Comparison of ENCODE assay signal across 8 cellular contexts in genomic region chr1:1021010-1021845, GRCh38. TPM values are rescaled to one million over a fixed set of nuclear protein-coding genes. Genes with fewer than 3 reads are reported as not detected.
A peak's percentile ranks its signal among the peaks of the same experiment; 100 is the strongest.
DNase-seq lines count a peak whose midpoint lies in the region; ATAC-seq and TF ChIP-seq lines count a peak whose summit lies in the region.

No MANE protein-coding gene starts in this region.

- CTCF ChIA-PET in activated CD4-positive, alpha-beta T cell treated with anti-CD3 and anti-CD28 coated beads for 36 hours (lab: Charles Lee) = interaction anchor here (1.1 kb wide), 1 partner anchor 24 kb away, joined by 4 read pairs; no protein-coding TSS in a partner anchor

- TF ChIP-seq CTCF in endothelial cell (IDR thresholded peaks at IDR 0.05; ENCODE audit: unreplicated experiment) = no peak

- H3K4me1 Mint-ChIP-seq in activated CD4-positive, alpha-beta T cell treated with anti-CD3 and anti-CD28 coated beads for 36 hours = peaks cover 13% of the 10 kb centered on the region
- H3K4me1 Mint-ChIP-seq in endothelial cell (ENCODE audit: unreplicated experiment) = peaks cover 21% of the 10 kb centered on the region

- no peaks in the 10 kb centered on the region for H3K36me3 Mint-ChIP-seq in activated CD4-positive, alpha-beta T cell treated with anti-CD3 and anti-CD28 coated beads for 36 hours (ENCODE audit: low read depth)
- H3K36me3 Mint-ChIP-seq in endothelial cell (ENCODE audit: low read depth, unreplicated experiment) = peaks cover 8% of the 10 kb centered on the region

- H3K9me3 Mint-ChIP-seq in activated CD4-positive, alpha-beta T cell treated with anti-CD3 and anti-CD28 coated beads for 36 hours (ENCODE audit: low read depth) = no peaks in the 10 kb centered on the region
- no peaks in the 10 kb centered on the region for H3K9me3 Mint-ChIP-seq in endothelial cell (ENCODE audit: unreplicated experiment)

- DNase-seq in activated CD4-positive, alpha-beta T cell treated with anti-CD3 and anti-CD28 coated beads for 36 hours = no peak
- DNase-seq in activated CD4-positive, alpha-beta T cell treated with anti-CD3 and anti-CD28 coated beads for 4 hours = no peak
- no peak for DNase-seq in endothelial cell (ENCODE audit: low spot score)
- DNase-seq in myocyte (ENCODE audit: low read depth) = peak; percentile 86
- DNase-seq in OCI-M2 (lab: John Stamatoyannopoulos, UW; ENCODE audit: unreplicated experiment) = no peak
- no peak for DNase-seq in GDM1 (lab: John Stamatoyannopoulos, UW)

- H3K4me3 Mint-ChIP-seq in activated CD4-positive, alpha-beta T cell treated with anti-CD3 and anti-CD28 coated beads for 36 hours = peak overlapping the region; percentile 43
- H3K4me3 Mint-ChIP-seq in endothelial cell (ENCODE audit: unreplicated experiment) = peak overlapping the region; percentile 73

- intact Hi-C loops in activated CD4-positive, alpha-beta T cell treated with anti-CD3 and anti-CD28 coated beads for 36 hours (cut with DNase I, micrococcal nuclease) = loop anchor here in 1 of 2 experiments (10.0 kb wide), 1 partner anchor 56 kb away; the partner anchor contains the start of genes KLHL17 and PLEKHN1

- no peak overlapping the region for H3K27ac Mint-ChIP-seq in activated CD4-positive, alpha-beta T cell treated with anti-CD3 and anti-CD28 coated beads for 36 hours
- H3K27ac Mint-ChIP-seq in endothelial cell (ENCODE audit: unreplicated experiment) = no peak overlapping the region

- POLR2A ChIA-PET in activated CD4-positive, alpha-beta T cell treated with anti-CD3 and anti-CD28 coated beads for 36 hours (lab: Charles Lee) = no interaction called here

- peaks cover 9% of the 10 kb centered on the region for H3K27me3 Mint-ChIP-seq in activated CD4-positive, alpha-beta T cell treated with anti-CD3 and anti-CD28 coated beads for 36 hours
- H3K27me3 Mint-ChIP-seq in endothelial cell (ENCODE audit: unreplicated experiment) = peaks cover 15% of the 10 kb centered on the region

- no peak for ATAC-seq in activated CD4-positive, alpha-beta T cell treated with anti-CD3 and anti-CD28 coated beads for 36 hours
- ATAC-seq in HG03432 (IDR thresholded peaks at IDR 0.05; ENCODE audit: unreplicated experiment) = no peak

TF ChIP-seq in PFSK-1, 5 proteins besides CTCF, POLR2A, EP300 and RAD21:
- TF ChIP-seq REST (IDR thresholded peaks at IDR 0.05; ENCODE audit: insufficient read depth in 1 of 2, low read depth in 2 of 2, low read length in 2 of 2) (no peak), SIN3A (IDR thresholded peaks at IDR 0.05; ENCODE audit: borderline replicate concordance, insufficient read depth, low read length) (peak; percentile 32; the same call in 1 of the 2 replicates), POLR2AphosphoS5 (IDR thresholded peaks at IDR 0.05; ENCODE audit: low read depth, low read length) (peak; percentile 53; the same call in 1 of the 2 replicates), FOXP2 (optimal IDR thresholded peaks at IDR 0.05; ENCODE audit: borderline replicate concordance, extremely low read depth, extremely low read length, insufficient read depth) (peak; percentile 29), TAF1 (IDR thresholded peaks at IDR 0.05; ENCODE audit: borderline replicate concordance, insufficient read depth, low read length) (no peak)

RNA-seq across cellular contexts. Expression of gene AGRN, which starts 1.3 kb away (rescaled TPM):
- 10 to 100 TPM; 22.7 to 24.4 TPM for total RNA-seq in activated CD4-positive, alpha-beta T cell treated with anti-CD3 and anti-CD28 coated beads for 36 hours
- polyA plus RNA-seq in PFSK-1 (2012; ENCODE audit: insufficient read length, low read depth) = 117 TPM
- total RNA-seq in endothelial cell (ENCODE audit: unreplicated experiment) (374 TPM), myocyte (108 and 171 TPM in 2 replicates)
- polyA plus RNA-seq in myocyte (2012) = 125 TPM

RNA-seq across cellular contexts. Expression of gene ISG15, which starts 7.9 kb away (rescaled TPM):
- total RNA-seq in activated CD4-positive, alpha-beta T cell treated with anti-CD3 and anti-CD28 coated beads for 36 hours = 10 to 100 TPM; 30.5 to 51.7 TPM
- 120 TPM for polyA plus RNA-seq in PFSK-1 (2012; ENCODE audit: insufficient read length, low read depth)
- total RNA-seq in endothelial cell (ENCODE audit: unreplicated experiment) (33.3 TPM), myocyte (103 and 148 TPM in 2 replicates)
- 62.8 TPM for polyA plus RNA-seq in myocyte (2012)

RNA-seq across cellular contexts. Expression of gene HES4, which starts 21.3 kb away (rescaled TPM):
- 1 to 10 TPM; 3.5 to 4.2 TPM for total RNA-seq in activated CD4-positive, alpha-beta T cell treated with anti-CD3 and anti-CD28 coated beads for 36 hours
- 61.6 TPM for polyA plus RNA-seq in PFSK-1 (2012; ENCODE audit: insufficient read length, low read depth)
- total RNA-seq in endothelial cell (ENCODE audit: unreplicated experiment) (144 TPM), myocyte (45.8 and 63.9 TPM in 2 replicates)
- 11.3 TPM for polyA plus RNA-seq in myocyte (2012)

RNA-seq across cellular contexts. Expression of gene PERM1, which starts 39.3 kb away (rescaled TPM):
- total RNA-seq in activated CD4-positive, alpha-beta T cell treated with anti-CD3 and anti-CD28 coated beads for 36 hours = not detected
- polyA plus RNA-seq in PFSK-1 (2012; ENCODE audit: insufficient read length, low read depth) = not detected
- total RNA-seq in endothelial cell (ENCODE audit: unreplicated experiment) (not detected), myocyte (1.4 TPM in 1 of 2 replicates, not detected in the other)
- 0.09 TPM for polyA plus RNA-seq in myocyte (2012)

RNA-seq across cellular contexts. Expression of gene RNF223, which starts 52.9 kb away (rescaled TPM):
- not detected for total RNA-seq in activated CD4-positive, alpha-beta T cell treated with anti-CD3 and anti-CD28 coated beads for 36 hours
- polyA plus RNA-seq in PFSK-1 (2012; ENCODE audit: insufficient read length, low read depth) = not detected
- total RNA-seq in endothelial cell (ENCODE audit: unreplicated experiment) (not detected), myocyte (0.05 and 0.83 TPM in 2 replicates)
- polyA plus RNA-seq in myocyte (2012) = not detected
